Comparison of ENCODE assay signal across 8 cellular contexts in the genomic region with DNA sequence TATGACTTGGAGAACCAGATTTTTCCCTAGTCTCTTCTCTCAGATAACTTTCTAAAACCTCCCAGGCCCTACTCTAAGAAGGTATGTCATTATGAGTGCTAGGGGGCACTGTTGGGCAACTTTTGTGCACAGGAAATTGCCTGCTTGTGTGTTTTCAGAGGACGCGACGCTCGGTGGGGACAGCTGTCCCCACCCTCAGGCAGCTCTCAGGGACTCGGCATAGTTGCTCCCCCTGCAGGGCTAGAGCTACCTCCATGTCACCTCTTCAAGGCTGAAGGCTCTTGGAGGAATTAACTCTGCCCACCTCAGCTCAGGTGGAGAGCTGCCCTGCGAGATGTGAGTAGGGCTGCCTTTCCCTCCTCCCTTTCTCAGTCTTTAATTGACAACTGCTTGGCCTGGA. TPM values are rescaled to one million over a fixed set of nuclear protein-coding genes. Genes with fewer than 3 reads are reported as not detected.
A peak's percentile ranks its signal among the peaks of the same experiment; 100 is the strongest.
DNase-seq lines count a peak whose midpoint lies in the region; ATAC-seq lines count a peak whose summit lies in the region.

No MANE protein-coding gene starts in this region.

- H3K27me3 ChIP-seq in MG63 (0 out of 2 replicates have a peak, but pooled peaks cover 2% of the 10 kb centered on the region), iPS DF 6.9 (ENCODE audit: control insufficient read depth, insufficient read depth, low read length) (peaks cover 38% of the 10 kb centered on the region)

- DNase-seq in COLO829 (ENCODE audit: low spot score) (peak; percentile 60), MG63 (peak; percentile 41), RKO (ENCODE audit: low spot score) (peak; percentile 51), iPS DF 6.9 (ENCODE audit: low read depth, low spot score) (peak; percentile 85)
- peak; percentile 30 for DNase-seq in activated naive CD4-positive, alpha-beta T cell treated with Interleukin-2 at 50 U/mL for 16 hours
- peak; percentile 18 for DNase-seq in stimulated activated CD4-positive, alpha-beta T cell treated with anti-CD3 and anti-CD28 coated beads, Interleukin-2, amount 100 ng/mL, for 4 hours (ENCODE audit: low read depth)

- H3K4me1 ChIP-seq in iPS DF 6.9 (ENCODE audit: control insufficient read depth, insufficient read depth, low read length): peaks cover 4% of the 10 kb centered on the region

- H3K27ac ChIP-seq in iPS DF 6.9 (ENCODE audit: low read length): no peak overlapping the region

- no peak overlapping the region for H3K4me3 ChIP-seq in MG63
- H3K4me3 ChIP-seq in iPS DF 6.9 (ENCODE audit: low read length): no peak overlapping the region

- H3K9me3 ChIP-seq in MG63 (no peaks in the 10 kb centered on the region), iPS DF 6.9 (ENCODE audit: control insufficient read depth, insufficient read depth, low read length) (no peaks in the 10 kb centered on the region)

- ATAC-seq in GM19468 (IDR thresholded peaks at IDR 0.05; ENCODE audit: extremely low read depth, unreplicated experiment): peak; percentile 40
- ATAC-seq in GM19452 (IDR thresholded peaks at IDR 0.05; ENCODE audit: unreplicated experiment): no peak

- WGBS in iPS DF 6.9 (ENCODE audit: insufficient coverage, insufficient read length): no CpG with 5 or more reads among the region's 6 CpGs

- H3K36me3 ChIP-seq in MG63: no peaks in the 10 kb centered on the region
- no peaks in the 10 kb centered on the region for H3K36me3 ChIP-seq in iPS DF 6.9 (ENCODE audit: control insufficient read depth, insufficient read depth, low read length)

RNA-seq across cellular contexts. Expression of gene TIFAB, which starts 10.2 kb away (rescaled TPM):
- not detected in 2 replicates for total RNA-seq in MG63 (2014; rRNA removed; shearing (Covaris generic); ENCODE audit: low replicate concordance)

RNA-seq across cellular contexts. Expression of gene DCANP1, which starts 15.2 kb away (rescaled TPM):
- total RNA-seq in MG63 (2014; rRNA removed; shearing (Covaris generic); ENCODE audit: low replicate concordance): not detected in 2 replicates

Comparison
In these comparisons a context has a peak if more than half of its experiments do, and no peak if none do; other contexts are left out.
1. DNase-seq: peak in every context shown above with its lines; median percentile 85 in iPS DF 6.9; 60 in COLO829; 51 in RKO; 41 in MG63; 30 in activated naive CD4-positive, alpha-beta T cell treated with Interleukin-2 at 50 U/mL for 16 hours; 18 in stimulated activated CD4-positive, alpha-beta T cell treated with anti-CD3 and anti-CD28 coated beads, Interleukin-2, amount 100 ng/mL, for 4 hours.